In genomic region chr9:81814404-81814793, GRCh38 we compare ENCODE assay signal across 15 cellular contexts.
A peak's percentile ranks its signal among the peaks of the same experiment; 100 is the strongest.
DNase-seq lines count a peak whose midpoint lies in the region; ATAC-seq and TF ChIP-seq lines count a peak whose summit lies in the region.
"Had no signal": no experiment of that assay in that cellular context is flagged by ENCODE, and none has a peak within 500 bp of the region (broad histone marks: within the 10 kb centered on the region; RNA-seq: fewer than 3 reads in every experiment).

No MANE protein-coding gene starts in this region.

- H3K27me3 ChIP-seq in BLaER1 (no peaks in the 10 kb centered on the region), WERI-Rb-1 (ENCODE audit: insufficient read depth, low read depth, severe bottlenecking) (no peaks in the 10 kb centered on the region)
- H3K27me3 ChIP-seq: heart left ventricle, vagina had no signal

- TF ChIP-seq POLR2A in GM18505 (IDR thresholded peaks at IDR 0.05; ENCODE audit: borderline replicate concordance, extremely low read depth, insufficient read depth, insufficient read length) = no peak

- H3K4me2 ChIP-seq in BLaER1 = peak overlapping the region; percentile 60

- TF ChIP-seq CTCF in WERI-Rb-1 (IDR thresholded peaks at IDR 0.05; ENCODE audit: low read depth, low read length) (no peak), mucosa of descending colon (IDR thresholded peaks at IDR 0.05) (no peak)

- H3K4me1 ChIP-seq in BLaER1 (peaks cover 25% of the 10 kb centered on the region), mucosa of descending colon (ENCODE audit: low read depth) (peaks cover 5% of the 10 kb centered on the region)
- H3K4me1 ChIP-seq: vagina had no signal

- H4K20me1 ChIP-seq in BLaER1 = no peaks in the 10 kb centered on the region

- no peak overlapping the region for H3K27ac ChIP-seq in BLaER1
- H3K27ac ChIP-seq in WERI-Rb-1 = peak overlapping the region; percentile 44
- H3K27ac ChIP-seq: vagina had no signal

- H3K36me3 ChIP-seq in BLaER1 (no peaks in the 10 kb centered on the region), WERI-Rb-1 (no peaks in the 10 kb centered on the region), mucosa of descending colon (ENCODE audit: low read depth) (no peaks in the 10 kb centered on the region)
- H3K36me3 ChIP-seq: heart left ventricle, vagina had no signal

- no peaks in the 10 kb centered on the region for H3K9me3 ChIP-seq in BLaER1
- no peaks in the 10 kb centered on the region for H3K9me3 ChIP-seq in WERI-Rb-1 (ENCODE audit: severe bottlenecking)
- H3K9me3 ChIP-seq in mucosa of descending colon = no peaks in the 10 kb centered on the region
- H3K9me3 ChIP-seq: heart left ventricle, vagina had no signal

- ATAC-seq in GM21423 (IDR thresholded peaks at IDR 0.05; ENCODE audit: unreplicated experiment) (peak; percentile 6), mucosa of descending colon (peak; percentile 59), HG03521 (IDR thresholded peaks at IDR 0.05; ENCODE audit: unreplicated experiment) (no peak), GM18505 (IDR thresholded peaks at IDR 0.05; ENCODE audit: unreplicated experiment) (no peak)
- ATAC-seq: heart left ventricle had no signal

- intact Hi-C loops in mucosa of descending colon (cut with DNase I, micrococcal nuclease) = no loop called here

- H3K9ac ChIP-seq in BLaER1 = no peak overlapping the region

- no peak overlapping the region for H3K4me3 ChIP-seq in BLaER1
- H3K4me3 ChIP-seq in WERI-Rb-1 (ENCODE audit: low read depth, low read length) = no peak overlapping the region
- H3K4me3 ChIP-seq in mucosa of descending colon = no peak overlapping the region
- H3K4me3 ChIP-seq: heart left ventricle, vagina had no signal

- no peak for DNase-seq in WERI-Rb-1
- DNase-seq in mucosa of descending colon = no peak
- no peak for DNase-seq in stimulated activated CD4-positive, alpha-beta T cell treated with anti-CD3 and anti-CD28 coated beads, Interleukin-4, amount 100 ng/mL, for 1 hour
- no peak for DNase-seq in AG08396 (ENCODE audit: low spot score)
- DNase-seq: activated naive CD8-positive, alpha-beta T cell treated with anti-CD3 and anti-CD28 coated beads, Interleukin-2, amount 50 U/mL, for 24 hours; DMS 273 treated with DMSO at 0.1 percent for 48 hours; heart left ventricle; NCI-H187 treated with DMSO at 0.1 percent for 48 hours; NCI-H524 treated with DMSO at 0.1 percent for 48 hours; T-helper 1 cell had no signal

Comparison
In these comparisons a context has a peak if more than half of its experiments do, and no peak if none do; other contexts are left out.
1. ATAC-seq: peak in GM21423 (single experiment) and mucosa of descending colon (single experiment); none in HG03521 (single experiment) and GM18505 (single experiment).